Comparison of ENCODE assay signal across 1 cellular context in genomic region chr5:94830520-94830919, GRCh38.
TF ChIP-seq lines count a peak whose summit lies in the region.

No MANE protein-coding gene starts in this region.

TF ChIP-seq in WTC11, 78 proteins besides CTCF, POLR2A, EP300 and RAD21 (continued from another document):
- TF ChIP-seq NFATC4 (CRISPR knock-in tag; IDR thresholded peaks at IDR 0.05): no peak
TF ChIP-seq in WTC11: peak in this region for 0.
